Comparison of ENCODE assay signal across 1 cellular context in genomic region chr5:129768715-129769114, GRCh38.
TF ChIP-seq lines count a peak whose summit lies in the region.

No MANE protein-coding gene starts in this region.

TF ChIP-seq in HepG2, 621 proteins besides CTCF, POLR2A, EP300 and RAD21 (continued from another document):
- no peak for TF ChIP-seq ZBTB40 (IDR thresholded peaks at IDR 0.05)
- no peak for TF ChIP-seq ZBTB40 (CRISPR knock-in tag; IDR thresholded peaks at IDR 0.05)
TF ChIP-seq in HepG2: peak in this region for 0.
